ENCODE assay signal across 3 cellular contexts in the genomic region with DNA sequence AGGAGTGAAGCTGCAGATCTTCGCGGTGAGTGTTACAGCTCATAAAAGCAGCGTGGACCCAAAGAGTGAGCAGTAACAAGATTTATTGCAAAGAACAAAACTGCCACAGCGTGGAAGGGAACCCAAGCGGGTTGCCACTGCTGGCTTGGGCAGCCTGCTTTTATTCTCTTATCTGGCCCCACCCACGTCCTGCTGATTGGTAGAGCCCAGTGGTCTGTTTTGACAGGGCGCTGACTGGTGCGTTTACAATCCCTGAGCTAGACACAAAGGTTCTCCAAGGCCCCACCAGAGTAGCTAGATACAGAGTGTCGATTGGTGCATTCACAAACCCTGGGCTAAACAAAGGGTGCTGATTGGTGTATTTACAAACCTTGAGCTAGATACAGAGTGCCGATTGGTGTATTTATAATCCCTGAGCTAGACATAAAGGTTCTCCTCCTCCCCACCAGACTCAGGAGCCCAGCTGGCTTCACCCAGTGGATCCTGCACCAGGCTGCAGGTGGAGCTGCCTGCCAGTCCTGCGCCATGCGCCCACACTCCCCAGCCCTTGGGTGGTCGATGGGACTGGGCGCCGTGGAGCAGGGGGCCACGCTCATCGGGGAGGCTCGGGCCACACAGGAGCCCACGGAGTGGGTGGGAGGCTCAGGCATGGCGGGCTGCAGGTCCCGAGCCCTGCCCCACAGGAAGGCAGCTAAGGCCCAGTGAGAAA. TPM values are rescaled to one million over a fixed set of nuclear protein-coding genes. Genes with fewer than 3 reads are reported as not detected.
"Had no signal": no experiment of that assay in that cellular context is flagged by ENCODE, and none has a peak within 500 bp of the region (broad histone marks: within the 10 kb centered on the region; RNA-seq: fewer than 3 reads in every experiment).

No MANE protein-coding gene starts in this region.

RNA-seq across cellular contexts. Expression of a gene that starts 4.3 kb away (rescaled TPM):
- total RNA-seq: ascending aorta had no signal

RNA-seq across cellular contexts. Expression of a gene that starts 23.9 kb away (rescaled TPM):
- total RNA-seq: ascending aorta; body of pancreas; T-helper 1 cell treated with Interleukin-12 subunit alpha and Interleukin-12 subunit beta and Interleukin-4 antibody, amounts not matched to agents 30 ng/mL and 1 ng/mL, for 36 hours had no signal
